ENCODE assay signal across 9 cellular contexts in genomic region chr10:92544296-92544695, GRCh38. TPM values are rescaled to one million over a fixed set of nuclear protein-coding genes. Genes with fewer than 3 reads are reported as not detected.
DNase-seq lines count a peak whose midpoint lies in the region; ATAC-seq and TF ChIP-seq lines count a peak whose summit lies in the region.
"Had no signal": no experiment of that assay in that cellular context is flagged by ENCODE, and none has a peak within 500 bp of the region (broad histone marks: within the 10 kb centered on the region; RNA-seq: fewer than 3 reads in every experiment).

No MANE protein-coding gene starts in this region.

- peaks cover 11% of the 10 kb centered on the region for H3K4me1 ChIP-seq in CD8-positive, alpha-beta T cell (ENCODE audit: insufficient read depth, low read length)
- no peaks in the 10 kb centered on the region for H3K4me1 ChIP-seq in aorta (ENCODE audit: control insufficient read depth in 1 of 2, insufficient read depth in 2 of 2, low read length in 2 of 2)
- no peaks in the 10 kb centered on the region for H3K4me1 ChIP-seq in tibial nerve

- TF ChIP-seq EP300 in tibial nerve (IDR thresholded peaks at IDR 0.05): no peak

- intact Hi-C loops in CD8-positive, alpha-beta T cell (cut with DNase I, micrococcal nuclease): no loop called here
- intact Hi-C loops in aorta (cut with DNase I): no loop called here

- no peaks in the 10 kb centered on the region for H3K9me3 ChIP-seq in CD8-positive, alpha-beta T cell (ENCODE audit: low read length)
- no peaks in the 10 kb centered on the region for H3K9me3 ChIP-seq in aorta (ENCODE audit: control insufficient read depth, low read length)
- no peaks in the 10 kb centered on the region for H3K9me3 ChIP-seq in tibial nerve

- no peak overlapping the region for H3K4me3 Mint-ChIP-seq in CD8-positive, alpha-beta T cell

- no peaks in the 10 kb centered on the region for H3K36me3 ChIP-seq in CD8-positive, alpha-beta T cell (ENCODE audit: insufficient read depth, low read length)
- H3K36me3 ChIP-seq in aorta (ENCODE audit: control insufficient read depth in 1 of 2, insufficient read depth in 2 of 2, low read length in 1 of 2) (no peaks in the 10 kb centered on the region), tibial nerve (peaks cover 0 to 8% (median 0%) of the 10 kb centered on the region in 3 donors)

- H3K9me3 Mint-ChIP-seq in CD8-positive, alpha-beta T cell: no peaks in the 10 kb centered on the region

- no peaks in the 10 kb centered on the region for H3K27me3 ChIP-seq in CD8-positive, alpha-beta T cell (ENCODE audit: insufficient read depth, low read length)
- H3K27me3 ChIP-seq in aorta (ENCODE audit: control insufficient read depth in 1 of 2, insufficient read depth in 2 of 2, low read length in 1 of 2): no peaks in the 10 kb centered on the region
- H3K27me3 ChIP-seq in tibial nerve: no peaks in the 10 kb centered on the region

- peak overlapping the region; percentile 12 for H3K27ac Mint-ChIP-seq in CD8-positive, alpha-beta T cell

- no peak overlapping the region for H3K27ac ChIP-seq in CD8-positive, alpha-beta T cell (ENCODE audit: low read depth, low read length)
- no peak overlapping the region for H3K27ac ChIP-seq in aorta (ENCODE audit: low read depth in 1 of 2, low read length in 2 of 2)
- H3K27ac ChIP-seq in tibial nerve: no peak overlapping the region

- H3K36me3 Mint-ChIP-seq in CD8-positive, alpha-beta T cell: peaks cover 29% of the 10 kb centered on the region

- no peak for TF ChIP-seq CTCF in CD8-positive, alpha-beta T cell (IDR thresholded peaks at IDR 0.05)
- no peak for TF ChIP-seq CTCF in fibroblast of villous mesenchyme (IDR thresholded peaks at IDR 0.05; ENCODE audit: insufficient read depth, low read depth, low read length)
- TF ChIP-seq CTCF in tibial nerve (IDR thresholded peaks at IDR 0.05): no peak

- H3K4me1 Mint-ChIP-seq in CD8-positive, alpha-beta T cell (ENCODE audit: low read depth): peaks cover 41% of the 10 kb centered on the region

- WGBS in aorta, 2 donors: 63 to 94% methylated on average over 3 of the region's 3 CpGs
- WGBS in tibial nerve, 2 donors: 50 to 75% methylated on average over 3 of the region's 3 CpGs

- DNase-seq in CD8-positive, alpha-beta T cell: no peak
- DNase-seq in RPMI8226 (peak; percentile 28), fibroblast of villous mesenchyme (ENCODE audit: low read depth) (peak; percentile 7), aorta (no peak), anterior cingulate cortex (lab: John Stamatoyannopoulos, UW) (no peak), tibial nerve (ENCODE audit: low spot score in 2 of 2) (no peak)
- DNase-seq: SHP77 treated with DMSO at 0.1 percent for 48 hours had no signal

- CTCF ChIA-PET in CD8-positive, alpha-beta T cell (lab: Charles Lee): interaction anchor here (1.5 kb wide), 1 partner anchor 30 kb away, joined by 4 read pairs; no protein-coding TSS in a partner anchor

- H3K27me3 Mint-ChIP-seq in CD8-positive, alpha-beta T cell (ENCODE audit: low read depth): no peaks in the 10 kb centered on the region

- no peak overlapping the region for H3K4me3 ChIP-seq in CD8-positive, alpha-beta T cell (ENCODE audit: low read depth, low read length)
- H3K4me3 ChIP-seq in fibroblast of villous mesenchyme (ENCODE audit: low read depth, low read length): no peak overlapping the region
- no peak overlapping the region for H3K4me3 ChIP-seq in aorta (ENCODE audit: low read length in 2 of 2)
- no peak overlapping the region for H3K4me3 ChIP-seq in tibial nerve

- POLR2A ChIA-PET in CD8-positive, alpha-beta T cell (lab: Charles Lee): interaction anchor here (0.6 kb wide), 2 partner anchors 48 to 112 kb away, joined by 4 to 6 read pairs; no protein-coding TSS in a partner anchor

- no peak for ATAC-seq in CD8-positive, alpha-beta T cell
- ATAC-seq in HG02610 (IDR thresholded peaks at IDR 0.05; ENCODE audit: unreplicated experiment): peak; percentile 44
- no peak for ATAC-seq in HG03520 (IDR thresholded peaks at IDR 0.05; ENCODE audit: unreplicated experiment)
- no peak for ATAC-seq in aorta (ENCODE audit: low FRiP score)

- TF ChIP-seq POLR2A in tibial nerve (IDR thresholded peaks at IDR 0.05): no peak

RNA-seq across cellular contexts. Expression of gene IDE, which starts 29.6 kb away (rescaled TPM):
- 10 to 100 TPM; 12.1 to 13.2 TPM for total RNA-seq in CD8-positive, alpha-beta T cell
- total RNA-seq in fibroblast of villous mesenchyme (41.6 and 56.6 TPM in 2 replicates), aorta (10 to 100 TPM; 33.1 to 42.3 TPM), tibial nerve (10 to 100 TPM; 15.1 to 23.4 (median 21.4) TPM)
- polyA plus RNA-seq in aorta: 1 to 10 TPM; 8.8 to 8.9 TPM

RNA-seq across cellular contexts. Expression of gene KIF11, which starts 48.6 kb away (rescaled TPM):
- under 1 TPM; 0.36 to 0.38 TPM for total RNA-seq in CD8-positive, alpha-beta T cell
- total RNA-seq in fibroblast of villous mesenchyme (11.9 and 20.7 TPM in 2 replicates), aorta (1 to 10 TPM in 1 of 2 donors, under 1 TPM in 1; 0.65 to 1.7 TPM), tibial nerve (1 to 10 TPM in 1 of 4 donors, under 1 TPM in 3; under 0.01 to 1.0 (median 0.56) TPM)
- under 1 TPM; 0.23 to 0.88 TPM for polyA plus RNA-seq in aorta

Comparison
In these comparisons a context has a peak if more than half of its experiments do, and no peak if none do; other contexts are left out.
1. DNase-seq: peak in RPMI8226 (single experiment) and fibroblast of villous mesenchyme (single experiment); none in CD8-positive, alpha-beta T cell (0 of 7), aorta (0 of 2), anterior cingulate cortex (0 of 58) and tibial nerve (0 of 2).